Comparison of ENCODE assay signal across 26 cellular contexts in the genomic region with DNA sequence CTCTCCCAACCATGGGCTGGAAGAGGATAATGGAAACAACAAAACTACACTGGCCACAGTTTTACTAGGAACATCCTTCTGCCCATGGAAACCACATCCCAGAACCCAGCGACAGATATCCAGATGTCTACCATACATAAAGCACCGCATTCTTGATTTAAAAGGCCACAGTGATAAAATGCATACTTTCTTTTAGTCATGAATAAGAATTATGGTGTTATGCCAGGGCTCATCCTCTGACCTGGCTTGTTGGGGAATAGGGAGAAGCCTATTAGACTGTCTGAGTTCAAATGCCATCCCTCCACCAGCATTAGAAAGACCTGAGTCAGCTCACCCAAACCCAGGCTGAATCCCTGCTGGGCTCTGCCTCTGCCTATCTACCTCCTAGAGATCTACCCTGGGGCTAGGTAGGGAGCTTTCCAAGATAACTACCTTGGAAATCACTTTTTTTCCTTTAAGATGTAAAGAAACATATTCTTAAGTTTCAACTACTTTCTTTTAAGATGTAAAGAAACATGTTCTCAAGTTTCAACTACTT. TPM values are rescaled to one million over a fixed set of nuclear protein-coding genes. Genes with fewer than 3 reads are reported as not detected.
DNase-seq lines count a peak whose midpoint lies in the region; ATAC-seq and TF ChIP-seq lines count a peak whose summit lies in the region.
"Had no signal": no experiment of that assay in that cellular context is flagged by ENCODE, and none has a peak within 500 bp of the region (broad histone marks: within the 10 kb centered on the region; RNA-seq: fewer than 3 reads in every experiment).

No MANE protein-coding gene starts in this region.

- no peaks in the 10 kb centered on the region for H3K9me2 ChIP-seq in GM23338 (ENCODE audit: insufficient read depth)

- no peak overlapping the region for H3K27ac ChIP-seq in GM23338 (ENCODE audit: low read depth)
- H3K27ac ChIP-seq in neural progenitor cell: no peak overlapping the region
- H3K27ac ChIP-seq in left ventricle myocardium inferior (replicated peaks): no peak overlapping the region
- no peak overlapping the region for H3K27ac ChIP-seq in body of pancreas
- H3K27ac ChIP-seq: RWPE1 had no signal

- H3K79me2 ChIP-seq in GM23338 (replicated peaks; ENCODE audit: insufficient read depth): no peaks in the 10 kb centered on the region
- H3K79me2 ChIP-seq in neural progenitor cell (ENCODE audit: low read depth): no peaks in the 10 kb centered on the region

- H3K4me1 Mint-ChIP-seq in GM23338 (peaks cover 11% of the 10 kb centered on the region), neural progenitor cell (peaks cover 13% of the 10 kb centered on the region)
- H3K4me1 Mint-ChIP-seq: CD4-positive, alpha-beta memory T cell had no signal

- DNase-seq in EH (ENCODE audit: low read depth): peak; percentile 77
- DNase-seq in GM23338 (ENCODE audit: low spot score): no peak
- peak; percentile 14 for DNase-seq in T1000 (lab: John Stamatoyannopoulos, UW)
- DNase-seq in neural progenitor cell (ENCODE audit: low spot score): no peak
- DNase-seq in left ventricle myocardium inferior: no peak
- DNase-seq in body of pancreas: no peak
- DNase-seq: C1 segment of cervical spinal cord; CD4-positive, alpha-beta memory T cell; COR-L47; DMS53; H9; Kasumi-1; MG63; NCI-H1105 treated with DMSO at 0.1 percent for 48 hours; NCI-H146; NCI-H1930; NCI-H510A; NCI-H69; SHP77; SW 1271 had no signal

- H3K27me3 Mint-ChIP-seq in GM23338 (ENCODE audit: insufficient read depth, low read depth, poor library complexity) (peaks cover 6% of the 10 kb centered on the region), neural progenitor cell (ENCODE audit: insufficient read depth, low read depth) (peaks cover 4% of the 10 kb centered on the region)

- H3K36me3 Mint-ChIP-seq in GM23338 (ENCODE audit: low read depth) (no peaks in the 10 kb centered on the region), neural progenitor cell (no peaks in the 10 kb centered on the region)
- H3K36me3 Mint-ChIP-seq: CD4-positive, alpha-beta memory T cell had no signal

- H3K4me3 ChIP-seq in GM23338 (no peak overlapping the region), neural progenitor cell (no peak overlapping the region), left ventricle myocardium inferior (no peak overlapping the region), body of pancreas (no peak overlapping the region)
- H3K4me3 ChIP-seq: K562, MG63 had no signal

- 0 out of 2 replicates have a peak overlapping the region, but pooled peaks have one; percentile 25 for H3K4me2 ChIP-seq in GM23338
- H3K4me2 ChIP-seq in neural progenitor cell: no peak overlapping the region

- H3K4me3 Mint-ChIP-seq in GM23338 (no peak overlapping the region), neural progenitor cell (no peak overlapping the region)
- H3K4me3 Mint-ChIP-seq: CD4-positive, alpha-beta memory T cell; H9; T-helper 1 cell treated with Interleukin-12 subunit alpha and Interleukin-12 subunit beta and Interleukin-4 antibody, amounts not matched to agents 30 μg/mL and 1 μg/mL, for 36 hours had no signal

- no peaks in the 10 kb centered on the region for H3K9me3 ChIP-seq in neural progenitor cell (ENCODE audit: low read depth)
- H3K9me3 ChIP-seq in left ventricle myocardium inferior (replicated peaks): no peaks in the 10 kb centered on the region
- no peaks in the 10 kb centered on the region for H3K9me3 ChIP-seq in body of pancreas
- H3K9me3 ChIP-seq: MG63 had no signal

- no peaks in the 10 kb centered on the region for H4K20me1 ChIP-seq in GM23338 (replicated peaks; ENCODE audit: insufficient read depth)
- H4K20me1 ChIP-seq in neural progenitor cell (ENCODE audit: low read depth): no peaks in the 10 kb centered on the region

- H3K27ac Mint-ChIP-seq in GM23338 (no peak overlapping the region), neural progenitor cell (peak overlapping the region; percentile 38)
- H3K27ac Mint-ChIP-seq: CD4-positive, alpha-beta memory T cell; H9; T-helper 1 cell treated with Interleukin-12 subunit alpha and Interleukin-12 subunit beta and Interleukin-4 antibody, amounts not matched to agents 30 μg/mL and 1 μg/mL, for 36 hours had no signal

- H3K9ac ChIP-seq in neural progenitor cell: no peak overlapping the region

- H3K4me1 ChIP-seq in GM23338 (ENCODE audit: insufficient read depth): no peaks in the 10 kb centered on the region
- no peaks in the 10 kb centered on the region for H3K4me1 ChIP-seq in neural progenitor cell
- no peaks in the 10 kb centered on the region for H3K4me1 ChIP-seq in left ventricle myocardium inferior
- H3K4me1 ChIP-seq in body of pancreas: no peaks in the 10 kb centered on the region

- ATAC-seq in GM23338 (peak; percentile 69), body of pancreas (no peak), HG03045 (IDR thresholded peaks at IDR 0.05; ENCODE audit: unreplicated experiment) (no peak), HG02840 (IDR thresholded peaks at IDR 0.05; ENCODE audit: low FRiP score, unreplicated experiment) (no peak)
- ATAC-seq: HepG2, K562 had no signal

- H3K36me3 ChIP-seq in GM23338 (ENCODE audit: insufficient read depth) (no peaks in the 10 kb centered on the region), neural progenitor cell (no peaks in the 10 kb centered on the region), left ventricle myocardium inferior (no peaks in the 10 kb centered on the region), body of pancreas (replicated peaks in 1 of 2; ENCODE audit: insufficient read depth in 1 of 2, low read depth in 2 of 2) (no peaks in the 10 kb centered on the region)
- H3K36me3 ChIP-seq: MG63 had no signal

- 61 to 92% methylated on average over 2 of the region's 2 CpGs for WGBS in body of pancreas, 2 donors

- H2AFZ ChIP-seq in GM23338: no peak overlapping the region
- no peak overlapping the region for H2AFZ ChIP-seq in neural progenitor cell (replicated peaks)

- intact Hi-C loops in left ventricle myocardium inferior (cut with micrococcal nuclease): no loop called here
- intact Hi-C loops in body of pancreas (cut with DNase I): no loop called here

- H3F3A ChIP-seq in GM23338 (replicated peaks; ENCODE audit: low read depth) (no peaks in the 10 kb centered on the region), neural progenitor cell (ENCODE audit: low read depth) (no peaks in the 10 kb centered on the region)

- peaks cover 34% of the 10 kb centered on the region for H3K27me3 ChIP-seq in GM23338 (ENCODE audit: insufficient read depth)
- no peaks in the 10 kb centered on the region for H3K27me3 ChIP-seq in neural progenitor cell
- peaks cover 9% of the 10 kb centered on the region for H3K27me3 ChIP-seq in left ventricle myocardium inferior (ENCODE audit: low read depth)
- H3K27me3 ChIP-seq in body of pancreas: no peaks in the 10 kb centered on the region
- H3K27me3 ChIP-seq: MG63 had no signal

- no peak for TF ChIP-seq POLR2A in body of pancreas (IDR thresholded peaks at IDR 0.05)

- TF ChIP-seq CTCF in GM23338 (conservative IDR thresholded peaks at IDR 0.05; ENCODE audit: low read depth in 2 of 2): no peak
- TF ChIP-seq CTCF in neural progenitor cell (IDR thresholded peaks at IDR 0.05): no peak
- TF ChIP-seq CTCF in left ventricle myocardium inferior (IDR thresholded peaks at IDR 0.05; ENCODE audit: borderline replicate concordance): no peak
- no peak for TF ChIP-seq CTCF in body of pancreas (IDR thresholded peaks at IDR 0.05)

- H3K9me3 Mint-ChIP-seq in GM23338: no peaks in the 10 kb centered on the region
- H3K9me3 Mint-ChIP-seq in neural progenitor cell: no peaks in the 10 kb centered on the region
- H3K9me3 Mint-ChIP-seq: CD4-positive, alpha-beta memory T cell; H9; T-helper 1 cell treated with Interleukin-12 subunit alpha and Interleukin-12 subunit beta and Interleukin-4 antibody, amounts not matched to agents 30 μg/mL and 1 μg/mL, for 36 hours had no signal

TF ChIP-seq in GM23338, 12 proteins besides CTCF, POLR2A, EP300 and RAD21 (continues in another document):
- TF ChIP-seq REST (IDR thresholded peaks at IDR 0.05; ENCODE audit: unreplicated experiment): no peak
- no peak for TF ChIP-seq STAT1 (IDR thresholded peaks at IDR 0.05; ENCODE audit: unreplicated experiment)
- no peak for TF ChIP-seq NANOG (IDR thresholded peaks at IDR 0.05; ENCODE audit: borderline replicate concordance)
- TF ChIP-seq, protein P1, sequence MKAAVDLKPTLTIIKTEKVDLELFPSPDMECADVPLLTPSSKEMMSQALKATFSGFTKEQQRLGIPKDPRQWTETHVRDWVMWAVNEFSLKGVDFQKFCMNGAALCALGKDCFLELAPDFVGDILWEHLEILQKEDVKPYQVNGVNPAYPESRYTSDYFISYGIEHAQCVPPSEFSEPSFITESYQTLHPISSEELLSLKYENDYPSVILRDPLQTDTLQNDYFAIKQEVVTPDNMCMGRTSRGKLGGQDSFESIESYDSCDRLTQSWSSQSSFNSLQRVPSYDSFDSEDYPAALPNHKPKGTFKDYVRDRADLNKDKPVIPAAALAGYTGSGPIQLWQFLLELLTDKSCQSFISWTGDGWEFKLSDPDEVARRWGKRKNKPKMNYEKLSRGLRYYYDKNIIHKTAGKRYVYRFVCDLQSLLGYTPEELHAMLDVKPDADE (IDR thresholded peaks at IDR 0.05): no peak

RNA-seq across cellular contexts. Expression of gene ABCA13, which starts 5.2 kb away (rescaled TPM):
- total RNA-seq in GM23338 (2014; rRNA removed; shearing (Covaris generic)): 0.16 and 0.21 TPM in 2 replicates
- not detected in 2 replicates for polyA plus RNA-seq in GM23338 (2016; fragmentation: Nextera tagmentation; extraction: Ambion mirVana)
- total RNA-seq in neural progenitor cell (ENCODE audit: low replicate concordance): not detected in 2 replicates
- total RNA-seq in left ventricle myocardium inferior: not detected
- under 1 TPM; under 0.01 TPM for total RNA-seq in body of pancreas
- total RNA-seq: CD4-positive, alpha-beta memory T cell; HepG2 had no signal
- polyA plus RNA-seq: CD4-positive, alpha-beta memory T cell had no signal

Comparison
In these comparisons a context has a peak if more than half of its experiments do, and no peak if none do; other contexts are left out.
1. DNase-seq: peak in EH (single experiment) and T1000 (single experiment); none in GM23338 (single experiment), neural progenitor cell (single experiment), left ventricle myocardium inferior (single experiment) and body of pancreas (0 of 4).